In the genomic region with DNA sequence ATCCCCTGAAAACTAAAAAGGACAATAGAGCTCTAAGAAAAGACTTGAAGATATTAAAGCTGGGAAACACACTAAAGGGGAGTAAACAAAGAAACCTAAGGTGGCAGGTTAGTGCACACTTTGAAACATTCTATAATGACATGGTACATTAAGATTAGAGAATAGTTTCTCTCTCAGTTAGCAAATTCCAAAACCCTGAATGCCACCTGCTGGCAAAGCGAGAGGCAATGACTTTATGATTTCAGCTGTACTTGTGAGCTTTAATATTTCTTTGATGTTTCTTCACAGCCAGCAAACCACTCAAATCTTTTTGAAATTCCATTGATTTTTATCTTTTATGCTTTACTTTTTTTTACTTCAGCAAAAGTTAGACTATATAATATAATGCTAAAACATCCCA, we compare ENCODE assay signal across 14 cellular contexts.
DNase-seq lines count a peak whose midpoint lies in the region; ATAC-seq and TF ChIP-seq lines count a peak whose summit lies in the region.
"Had no signal": no experiment of that assay in that cellular context is flagged by ENCODE, and none has a peak within 500 bp of the region (broad histone marks: within the 10 kb centered on the region; RNA-seq: fewer than 3 reads in every experiment).

No MANE protein-coding gene starts in this region.

- H3K4me2 ChIP-seq in PC-9, result no peak overlapping the region

- H2AFZ ChIP-seq in PC-9, result no peak overlapping the region

- intact Hi-C loops in left ventricle myocardium inferior (cut with micrococcal nuclease), result no loop called here
- intact Hi-C loops in cardiac septum (cut with DNase I), result loop anchor here (10.0 kb wide), 1 partner anchor 161 kb away; no protein-coding TSS in a partner anchor
- intact Hi-C loops in PC-9 (cut with micrococcal nuclease; ENCODE audit: unreplicated experiment), result loop anchor here (2.0 kb wide), 1 partner anchor 165 kb away; no protein-coding TSS in a partner anchor
- intact Hi-C loops in head of caudate nucleus (cut with DNase I), result no loop called here

- H3K9me3 ChIP-seq in left ventricle myocardium inferior (replicated peaks), result no peaks in the 10 kb centered on the region
- no peaks in the 10 kb centered on the region for H3K9me3 ChIP-seq in PC-9 (ENCODE audit: insufficient read depth, low read depth)
- H3K9me3 ChIP-seq in T-helper 17 cell (ENCODE audit: control insufficient read depth, low read length, poor library complexity, severe bottlenecking), result no peaks in the 10 kb centered on the region
- H3K9me3 ChIP-seq: esophagus squamous epithelium had no signal

- H3K4me1 ChIP-seq in left ventricle myocardium inferior, result no peaks in the 10 kb centered on the region
- H3K4me1 ChIP-seq in PC-9 (replicated peaks; ENCODE audit: insufficient read depth), result no peaks in the 10 kb centered on the region
- H3K4me1 ChIP-seq: esophagus squamous epithelium had no signal

- no peaks in the 10 kb centered on the region for H3K79me2 ChIP-seq in PC-9 (ENCODE audit: low read depth)

- H3K27me3 Mint-ChIP-seq in activated naive CD8-positive, alpha-beta T cell treated with anti-CD3 and anti-CD28 coated beads for 36 hours, result peaks cover 17% of the 10 kb centered on the region
- peaks cover 23% of the 10 kb centered on the region for H3K27me3 Mint-ChIP-seq in T-helper 17 cell
- H3K27me3 Mint-ChIP-seq: CD4-positive, CD25-positive, alpha-beta regulatory T cell had no signal

- H3K36me3 ChIP-seq in left ventricle myocardium inferior (no peaks in the 10 kb centered on the region), PC-9 (ENCODE audit: low read depth) (no peaks in the 10 kb centered on the region)
- H3K36me3 ChIP-seq: esophagus squamous epithelium had no signal

- POLR2A ChIA-PET in PC-9 (lab: Charles Lee; ENCODE audit: unreplicated experiment), result no interaction called here

- no peak overlapping the region for H3K4me3 ChIP-seq in left ventricle myocardium inferior
- no peak overlapping the region for H3K4me3 ChIP-seq in PC-9
- H3K4me3 ChIP-seq: esophagus squamous epithelium had no signal

- no peaks in the 10 kb centered on the region for H3K9me3 Mint-ChIP-seq in activated naive CD8-positive, alpha-beta T cell treated with anti-CD3 and anti-CD28 coated beads for 36 hours
- H3K9me3 Mint-ChIP-seq: activated CD4-positive, alpha-beta T cell treated with anti-CD3 and anti-CD28 coated beads, Interleukin-2, amount 10 ng/mL, durations not matched to agents 7 days and 5 days; activated naive CD8-positive, alpha-beta T cell treated with anti-CD3 and anti-CD28 coated beads, Interleukin-2, amount 50 U/mL, for 24 hours; CD4-positive, CD25-positive, alpha-beta regulatory T cell; mesothelial cell of epicardium had no signal

- H3K9me2 ChIP-seq in PC-9 (ENCODE audit: insufficient read depth), result no peaks in the 10 kb centered on the region

- TF ChIP-seq CTCF in left ventricle myocardium inferior (IDR thresholded peaks at IDR 0.05; ENCODE audit: borderline replicate concordance), result peak; percentile 46
- TF ChIP-seq CTCF in PC-9 (conservative IDR thresholded peaks at IDR 0.05), result peak; percentile 47; the same call in 1 of the 2 replicates

- CTCF ChIA-PET in PC-9 (lab: Charles Lee), result interaction anchor here (0.6 to 0.9 kb wide), 2 partner anchors 167 to 479 kb away, joined by 3 to 4 read pairs; no protein-coding TSS in a partner anchor

- no peaks in the 10 kb centered on the region for H3K36me3 Mint-ChIP-seq in activated naive CD8-positive, alpha-beta T cell treated with anti-CD3 and anti-CD28 coated beads for 36 hours
- peaks cover 2% of the 10 kb centered on the region for H3K36me3 Mint-ChIP-seq in T-helper 17 cell (ENCODE audit: low read depth)
- H3K36me3 Mint-ChIP-seq: CD4-positive, CD25-positive, alpha-beta regulatory T cell had no signal

- DNase-seq in left ventricle myocardium inferior, result no peak
- DNase-seq in cardiac septum (ENCODE audit: low spot score), result no peak
- peak in 1 of 2 experiments; percentile 1 for DNase-seq in PC-9
- peak in 23 of 42 donors; percentile 7 to 60 (median 28) for DNase-seq in head of caudate nucleus
- no peak for DNase-seq in activated naive CD8-positive, alpha-beta T cell treated with anti-CD3 and anti-CD28 coated beads for 36 hours
- DNase-seq in T-helper 17 cell, result no peak
- DNase-seq in left lobe of liver (ENCODE audit: low spot score), result no peak
- DNase-seq in DMS153 (lab: John Stamatoyannopoulos, UW), result no peak
- DNase-seq: activated CD4-positive, alpha-beta T cell treated with anti-CD3 and anti-CD28 coated beads, Interleukin-2, amount 10 ng/mL, durations not matched to agents 7 days and 5 days; activated naive CD8-positive, alpha-beta T cell treated with anti-CD3 and anti-CD28 coated beads, Interleukin-2, amount 50 U/mL, for 24 hours; CD4-positive, CD25-positive, alpha-beta regulatory T cell; esophagus squamous epithelium; GOT3 had no signal

- no peak overlapping the region for H3K4me3 Mint-ChIP-seq in activated naive CD8-positive, alpha-beta T cell treated with anti-CD3 and anti-CD28 coated beads for 36 hours
- H3K4me3 Mint-ChIP-seq in T-helper 17 cell, result no peak overlapping the region
- H3K4me3 Mint-ChIP-seq: activated CD4-positive, alpha-beta T cell treated with anti-CD3 and anti-CD28 coated beads, Interleukin-2, amount 10 ng/mL, durations not matched to agents 7 days and 5 days; activated naive CD8-positive, alpha-beta T cell treated with anti-CD3 and anti-CD28 coated beads, Interleukin-2, amount 50 U/mL, for 24 hours; CD4-positive, CD25-positive, alpha-beta regulatory T cell; mesothelial cell of epicardium had no signal

- H3F3A ChIP-seq in PC-9 (ENCODE audit: insufficient read depth, low read depth), result no peaks in the 10 kb centered on the region

- no TSS peak for BruUV-seq in PC-9 (replicated peaks; lab: Mats Ljungman, UMichigan)

- H3K27ac Mint-ChIP-seq in activated naive CD8-positive, alpha-beta T cell treated with anti-CD3 and anti-CD28 coated beads for 36 hours, result no peak overlapping the region
- H3K27ac Mint-ChIP-seq in T-helper 17 cell, result no peak overlapping the region
- H3K27ac Mint-ChIP-seq: activated CD4-positive, alpha-beta T cell treated with anti-CD3 and anti-CD28 coated beads, Interleukin-2, amount 10 ng/mL, durations not matched to agents 7 days and 5 days; activated naive CD8-positive, alpha-beta T cell treated with anti-CD3 and anti-CD28 coated beads, Interleukin-2, amount 50 U/mL, for 24 hours; CD4-positive, CD25-positive, alpha-beta regulatory T cell; mesothelial cell of epicardium had no signal

- H4K20me1 ChIP-seq in PC-9 (ENCODE audit: insufficient read depth), result no peaks in the 10 kb centered on the region

- H3K27ac ChIP-seq in left ventricle myocardium inferior (replicated peaks), result no peak overlapping the region
- no peak overlapping the region for H3K27ac ChIP-seq in PC-9
- H3K27ac ChIP-seq: esophagus squamous epithelium had no signal

- ATAC-seq in T-helper 17 cell, result no peak
- no peak for ATAC-seq in left lobe of liver
- ATAC-seq: activated naive CD8-positive, alpha-beta T cell treated with anti-CD3 and anti-CD28 coated beads, Interleukin-2, amount 50 U/mL, for 24 hours had no signal

- no peaks in the 10 kb centered on the region for H3K4me1 Mint-ChIP-seq in activated naive CD8-positive, alpha-beta T cell treated with anti-CD3 and anti-CD28 coated beads for 36 hours
- no peaks in the 10 kb centered on the region for H3K4me1 Mint-ChIP-seq in T-helper 17 cell
- H3K4me1 Mint-ChIP-seq: activated CD4-positive, alpha-beta T cell treated with anti-CD3 and anti-CD28 coated beads, Interleukin-2, amount 10 ng/mL, durations not matched to agents 7 days and 5 days; activated naive CD8-positive, alpha-beta T cell treated with anti-CD3 and anti-CD28 coated beads, Interleukin-2, amount 50 U/mL, for 24 hours; CD4-positive, CD25-positive, alpha-beta regulatory T cell had no signal

- H3K27me3 ChIP-seq in left ventricle myocardium inferior (ENCODE audit: low read depth) (no peaks in the 10 kb centered on the region), PC-9 (ENCODE audit: insufficient read depth, low read depth) (no peaks in the 10 kb centered on the region)
- H3K27me3 ChIP-seq: esophagus squamous epithelium had no signal

Comparison
In these comparisons a context has a peak if more than half of its experiments do, and no peak if none do; other contexts are left out.
1. intact Hi-C loops: an anchor here in cardiac septum (10.0 kb wide) and PC-9 (2.0 kb wide); none called in left ventricle myocardium inferior and head of caudate nucleus.
2. DNase-seq: peak in head of caudate nucleus (23 of 42); none in left ventricle myocardium inferior (single experiment), cardiac septum (single experiment), activated naive CD8-positive, alpha-beta T cell treated with anti-CD3 and anti-CD28 coated beads for 36 hours (single experiment), T-helper 17 cell (0 of 3), left lobe of liver (single experiment) and DMS153 (single experiment).